ENCODE assay signal across 8 cellular contexts in genomic region chr16:56931769-56932587, GRCh38. TPM values are rescaled to one million over a fixed set of nuclear protein-coding genes. Genes with fewer than 3 reads are reported as not detected.
DNase-seq lines count a peak whose midpoint lies in the region; ATAC-seq and TF ChIP-seq lines count a peak whose summit lies in the region.

HERPUD1 (plus strand) TSS chr16:56932142; CDS start chr16:56932245, 103 bp downstream.

- H3K4me1 ChIP-seq in thymus (ENCODE audit: control insufficient read depth, insufficient read depth, low read length): peaks cover 14% of the 10 kb centered on the region

- peak; percentile 87 for ATAC-seq in HG02623 (IDR thresholded peaks at IDR 0.05; ENCODE audit: unreplicated experiment)

- H3K27ac ChIP-seq in thymus (ENCODE audit: low read depth): peak within 1 kb of the TSS; percentile 95

- peaks cover 11% of the 10 kb centered on the region for H3K36me3 Mint-ChIP-seq in activated naive CD8-positive, alpha-beta T cell
- peaks cover 36% of the 10 kb centered on the region for H3K36me3 Mint-ChIP-seq in osteocyte (ENCODE audit: unreplicated experiment)

- H3K4me3 ChIP-seq in thymus (ENCODE audit: low read length): peak within 1 kb of the TSS; percentile 65

- H3K4me1 Mint-ChIP-seq in activated naive CD8-positive, alpha-beta T cell (ENCODE audit: low read depth): peaks cover 32% of the 10 kb centered on the region
- H3K4me1 Mint-ChIP-seq in osteocyte (ENCODE audit: unreplicated experiment): peaks cover 37% of the 10 kb centered on the region

- peak; percentile 97 for DNase-seq in GM10266 (ENCODE audit: extremely low spot score)
- DNase-seq in NCI-H1105 (lab: John Stamatoyannopoulos, UW): peak; percentile 86
- DNase-seq in SKM-1 treated with dmso at 0.1 percent for 144 hours (lab: John Stamatoyannopoulos, UW; ENCODE audit: unreplicated experiment): peak; percentile 96
- peak; percentile 97 for DNase-seq in glomerular visceral epithelial cell (ENCODE audit: extremely low spot score)
- DNase-seq in osteocyte (ENCODE audit: extremely low spot score, unreplicated experiment): peak; percentile 100

- under 1% methylated on average over 86 of the region's 86 CpGs for WGBS in thymus

- peak within 1 kb of the TSS; percentile 95 for H3K27ac Mint-ChIP-seq in activated naive CD8-positive, alpha-beta T cell
- H3K27ac Mint-ChIP-seq in osteocyte (ENCODE audit: unreplicated experiment): peak within 1 kb of the TSS; percentile 95

- H3K27me3 ChIP-seq in thymus (ENCODE audit: control insufficient read depth, insufficient read depth): no peaks in the 10 kb centered on the region

- H3K9me3 ChIP-seq in thymus (ENCODE audit: control insufficient read depth): no peaks in the 10 kb centered on the region

- no peaks in the 10 kb centered on the region for H3K27me3 Mint-ChIP-seq in activated naive CD8-positive, alpha-beta T cell
- H3K27me3 Mint-ChIP-seq in osteocyte (ENCODE audit: unreplicated experiment): no peaks in the 10 kb centered on the region

- no peak for TF ChIP-seq CTCF in GM10266 (IDR thresholded peaks at IDR 0.05; ENCODE audit: control insufficient read depth, insufficient read depth, low read depth, missing control alignments)
- peak; percentile 22 for TF ChIP-seq CTCF in osteocyte (IDR thresholded peaks at IDR 0.05)

- peak within 1 kb of the TSS; percentile 97 for H3K4me3 Mint-ChIP-seq in activated naive CD8-positive, alpha-beta T cell
- H3K4me3 Mint-ChIP-seq in osteocyte (ENCODE audit: unreplicated experiment): peak within 1 kb of the TSS; percentile 98

- no peaks in the 10 kb centered on the region for H3K9me3 Mint-ChIP-seq in activated naive CD8-positive, alpha-beta T cell (ENCODE audit: low read depth)
- no peaks in the 10 kb centered on the region for H3K9me3 Mint-ChIP-seq in osteocyte (ENCODE audit: unreplicated experiment)

- H3K36me3 ChIP-seq in thymus (ENCODE audit: control insufficient read depth, insufficient read depth): peaks cover 3% of the 10 kb centered on the region

RNA-seq across cellular contexts. Expression of gene HERPUD1, which starts in this region (rescaled TPM):
- 251 and 285 TPM in 2 replicates for total RNA-seq in osteocyte
- polyA plus RNA-seq in thymus: 105 TPM

Comparison
In these comparisons a context has a peak if more than half of its experiments do, and no peak if none do; other contexts are left out.
1. Peak in every context shown above with its lines: DNase-seq, ATAC-seq, H3K4me3 ChIP-seq and H3K27ac ChIP-seq.